8 cellular contexts compared by ENCODE assay signal in the genomic region with DNA sequence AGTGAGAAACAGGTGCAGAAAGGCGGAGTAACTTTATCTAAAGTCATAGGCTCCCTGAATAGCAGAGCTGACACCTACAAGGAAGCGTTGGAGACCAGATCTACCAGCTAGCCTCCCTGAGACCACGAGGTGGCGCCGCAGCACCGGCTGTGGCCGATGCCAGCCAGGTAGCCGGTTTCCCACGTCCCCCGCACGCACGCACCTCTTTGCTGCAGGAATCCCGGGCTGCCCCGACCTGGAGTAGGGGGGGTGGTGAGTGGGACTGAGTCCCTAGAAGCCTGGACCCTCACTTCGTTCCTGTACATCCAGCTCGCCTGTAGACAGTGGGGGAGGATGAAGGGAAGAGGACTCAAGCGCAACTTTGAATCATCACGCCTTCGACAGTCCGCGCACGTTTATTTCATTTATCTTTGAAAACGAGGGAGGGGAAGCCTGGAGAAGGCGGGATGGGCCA. TPM values are rescaled to one million over a fixed set of nuclear protein-coding genes. Genes with fewer than 3 reads are reported as not detected.
DNase-seq lines count a peak whose midpoint lies in the region; ATAC-seq and TF ChIP-seq lines count a peak whose summit lies in the region.

No MANE protein-coding gene starts in this region.

- no peaks in the 10 kb centered on the region for H3K9me3 Mint-ChIP-seq in Calu3 (ENCODE audit: low read depth, unreplicated experiment)

- CTCF ChIA-PET in Calu3 (lab: Charles Lee): interaction anchor here (0.5 to 3.7 kb wide), 10 partner anchors 12 to 354 kb away, joined by 3 to 71 read pairs (median 8); partner anchors contain the start of genes CUEDC2 and PITX3

- H3K4me1 Mint-ChIP-seq in Calu3 (ENCODE audit: low read depth, unreplicated experiment): peaks cover 6% of the 10 kb centered on the region

- intact Hi-C loops in Calu3 (cut with micrococcal nuclease; ENCODE audit: unreplicated experiment): loop anchor here (1.0 to 2.0 kb wide), 2 partner anchors 117 to 249 kb away; no protein-coding TSS in a partner anchor

- peak; percentile 44 for ATAC-seq in HG03432 (IDR thresholded peaks at IDR 0.05; ENCODE audit: unreplicated experiment)

- H3K27ac Mint-ChIP-seq in Calu3 (ENCODE audit: unreplicated experiment): no peak overlapping the region

- no TSS peak for BruUV-seq in Calu3 (replicated peaks; lab: Mats Ljungman, UMichigan)

- peak overlapping the region; percentile 70 for H3K4me3 Mint-ChIP-seq in Calu3 (ENCODE audit: low read depth, unreplicated experiment)

- peaks cover 16% of the 10 kb centered on the region for H3K36me3 Mint-ChIP-seq in Calu3 (ENCODE audit: insufficient read depth, unreplicated experiment)

- peaks cover 37% of the 10 kb centered on the region for H3K27me3 Mint-ChIP-seq in Calu3 (ENCODE audit: unreplicated experiment)

- TF ChIP-seq CTCF in Calu3 (IDR thresholded peaks at IDR 0.05; ENCODE audit: unreplicated experiment): peak; percentile 79

- DNase-seq in Calu3: peak; percentile 86
- DNase-seq in NK-92 treated with Interleukin-12 subunit alpha and Interleukin-12 subunit beta, amount 100 ng/mL, for 24 hours (lab: John Stamatoyannopoulos, UW): peak; percentile 34
- peak; percentile 67 to 73 for DNase-seq in activated CD8-positive, alpha-beta memory T cell treated with anti-CD3 and anti-CD28 coated beads for 4 hours (ENCODE audit: low read depth in 2 of 2)
- peak; percentile 76 for DNase-seq in effector CD8-positive, alpha-beta T cell (lab: John Stamatoyannopoulos, UW)
- DNase-seq in medulla oblongata (ENCODE audit: extremely low spot score): peak; percentile 80
- DNase-seq in stimulated activated CD4-positive, alpha-beta T cell treated with anti-CD3 and anti-CD28 coated beads, TNF-alpha, amount 100 ng/mL, for 4 hours (ENCODE audit: low read depth in 3 of 3): peak; percentile 73 to 77 (median 76)
- DNase-seq in mesenteric fat pad (ENCODE audit: low spot score): no peak

RNA-seq across cellular contexts. Expression of gene ELOVL3, which starts 3.7 kb away (rescaled TPM):
- total RNA-seq in Calu3 (2022) (0.27 and 0.35 TPM in 2 replicates), mesenteric fat pad (7.2 TPM)

RNA-seq across cellular contexts. Expression of gene PITX3, which starts 11.5 kb away (rescaled TPM):
- total RNA-seq in Calu3 (2022) (not detected in 2 replicates), mesenteric fat pad (not detected)

RNA-seq across cellular contexts. Expression of gene GBF1, which starts 15.5 kb away (rescaled TPM):
- 34.6 and 36.1 TPM in 2 replicates for total RNA-seq in Calu3 (2022)
- total RNA-seq in mesenteric fat pad: 34.9 TPM
